In the genomic region with DNA sequence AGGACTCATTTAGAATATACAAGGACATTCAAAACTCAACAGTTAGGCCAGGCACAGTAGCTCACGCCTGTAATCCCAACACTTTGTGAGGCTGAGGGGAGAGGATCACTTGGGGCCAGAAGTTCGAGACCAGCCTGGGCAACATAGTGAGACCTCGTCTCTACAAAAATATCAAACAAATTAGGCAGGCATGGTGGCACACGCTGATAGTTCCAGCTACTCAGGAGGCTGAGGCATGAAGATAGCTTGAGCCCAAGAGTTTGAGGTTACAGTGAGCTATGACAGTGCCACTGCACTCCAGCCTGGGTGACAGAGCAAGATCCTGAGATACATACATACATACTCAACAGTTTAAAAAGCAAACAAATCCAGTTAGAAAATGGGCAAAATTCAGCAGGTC, we compare ENCODE assay signal across 12 cellular contexts.
"Had no signal": no experiment of that assay in that cellular context is flagged by ENCODE, and none has a peak within 500 bp of the region (broad histone marks: within the 10 kb centered on the region; RNA-seq: fewer than 3 reads in every experiment).

No MANE protein-coding gene starts in this region.

- H3K9me3 Mint-ChIP-seq: central memory CD8-positive, alpha-beta T cell had no signal

- H3K27ac Mint-ChIP-seq: neural progenitor cell had no signal

- H3K4me2 ChIP-seq: neural progenitor cell had no signal

- H2AFZ ChIP-seq: neural progenitor cell had no signal

- H3K9me3 ChIP-seq: ovary had no signal

- H3K27me3 Mint-ChIP-seq: central memory CD8-positive, alpha-beta T cell had no signal

- H3K27ac ChIP-seq: brain microvascular endothelial cell, foreskin keratinocyte, neural progenitor cell, ovary had no signal

- H3K4me3 ChIP-seq: neural progenitor cell, ovary had no signal

- H3K9ac ChIP-seq: neural progenitor cell had no signal

- H3K36me3 ChIP-seq: ovary had no signal

- H3K27me3 ChIP-seq: brain microvascular endothelial cell, foreskin keratinocyte, neural progenitor cell, ovary had no signal

- DNase-seq: anterior cingulate cortex; brain microvascular endothelial cell; effector memory CD4-positive, alpha-beta T cell; foreskin keratinocyte; kidney glomerular epithelial cell; midbrain; stimulated activated CD4-positive, alpha-beta T cell treated with anti-CD3 and anti-CD28 coated beads, Interleukin-12 subunit alpha, Interleukin-12 subunit beta, amount 100 ng/mL, for 4 hours; stimulated activated CD4-positive, alpha-beta T cell treated with anti-CD3 and anti-CD28 coated beads, Interleukin-2, amount 100 ng/mL, for 24 hours had no signal

- H3K4me3 Mint-ChIP-seq: central memory CD8-positive, alpha-beta T cell; neural progenitor cell had no signal

- ATAC-seq: activated CD4-positive, CD25-positive, alpha-beta regulatory T cell treated with anti-CD3 and anti-CD28 coated beads, Interleukin-2, amount 50 U/mL, for 24 hours; foreskin keratinocyte had no signal
